In genomic region chr15:99682455-99682854, GRCh38 we compare ENCODE assay signal across 1 cellular context.
TF ChIP-seq lines count a peak whose summit lies in the region.

No MANE protein-coding gene starts in this region.

TF ChIP-seq in GM23338, 12 proteins besides CTCF, POLR2A, EP300 and RAD21 (continued from another document):
- TF ChIP-seq ZNF462 (CRISPR knock-in tag; IDR thresholded peaks at IDR 0.05) = no peak
- TF ChIP-seq ETS1 (IDR thresholded peaks at IDR 0.05) = no peak
- TF ChIP-seq EZH2phosphoT487 (IDR thresholded peaks at IDR 0.05; ENCODE audit: unreplicated experiment) = no peak
